ENCODE assay signal across 8 cellular contexts in the genomic region with DNA sequence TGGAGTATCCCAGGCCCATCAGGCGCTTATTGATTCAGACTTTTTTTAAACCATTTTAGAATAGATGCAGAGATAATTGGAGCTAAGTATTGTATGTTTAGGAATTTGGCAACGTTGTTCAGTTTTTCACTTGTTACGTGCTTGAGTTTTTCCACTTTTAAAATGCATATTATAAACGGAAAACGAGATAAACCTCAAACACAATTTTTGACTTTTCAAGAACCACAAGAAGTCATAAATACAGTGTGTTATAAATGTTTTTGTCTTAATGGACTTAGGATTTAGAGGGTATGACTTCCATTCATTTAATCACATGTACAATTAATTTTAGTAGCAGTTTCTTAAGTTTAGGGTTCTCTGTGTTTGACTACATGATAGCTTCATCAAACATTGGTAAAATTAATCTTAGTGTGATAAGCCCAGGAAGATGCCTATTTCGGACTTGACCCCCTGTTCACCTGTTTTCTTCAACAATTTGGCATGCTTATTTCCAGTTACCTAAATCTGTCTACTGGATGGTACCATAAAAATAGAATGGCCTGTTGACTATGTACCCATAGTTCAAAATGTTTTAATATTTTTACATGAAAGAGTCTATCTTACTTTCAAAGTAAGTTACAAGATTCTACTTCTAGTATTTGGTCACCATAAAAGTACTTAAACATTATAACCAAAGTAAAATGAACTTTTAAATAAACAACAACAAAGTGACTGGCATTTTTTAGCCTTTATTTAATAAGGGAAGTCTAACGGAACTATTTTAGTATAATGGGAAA. TPM values are rescaled to one million over a fixed set of nuclear protein-coding genes. Genes with fewer than 3 reads are reported as not detected.
DNase-seq lines count a peak whose midpoint lies in the region; ATAC-seq and TF ChIP-seq lines count a peak whose summit lies in the region.

No MANE protein-coding gene starts in this region.

- ATAC-seq in psoas muscle (no peak), GM21367 (IDR thresholded peaks at IDR 0.05; ENCODE audit: unreplicated experiment) (no peak), HG03439 (IDR thresholded peaks at IDR 0.05; ENCODE audit: unreplicated experiment) (no peak)

- H3K27me3 ChIP-seq in GM06990 (replicated peaks; ENCODE audit: control insufficient read depth, insufficient read depth, low read length) (no peaks in the 10 kb centered on the region), psoas muscle (ENCODE audit: insufficient read depth in 3 of 3, low read length in 2 of 3) (no peaks in the 10 kb centered on the region)

- H3K27ac ChIP-seq in VCaP (peak overlapping the region; percentile 97), psoas muscle (peak overlapping the region; percentile 95)

- no peaks in the 10 kb centered on the region for H3K9me3 ChIP-seq in psoas muscle

- DNase-seq in GM06990 (ENCODE audit: extremely low read depth, insufficient read length) = no peak
- DNase-seq in fibroblast of pulmonary artery (ENCODE audit: low read depth) = no peak
- DNase-seq in psoas muscle = no peak
- no peak for DNase-seq in RKO (ENCODE audit: low spot score)
- no peak for DNase-seq in DMS53 treated with DMSO at 0.1 percent for 48 hours (lab: John Stamatoyannopoulos, UW; ENCODE audit: unreplicated experiment)

- no peaks in the 10 kb centered on the region for H3K36me3 ChIP-seq in GM06990 (ENCODE audit: control insufficient read depth, insufficient read depth, low read length)
- H3K36me3 ChIP-seq in psoas muscle (ENCODE audit: insufficient read depth in 1 of 2, low read depth in 1 of 2) = no peaks in the 10 kb centered on the region

- intact Hi-C loops in psoas muscle (cut with DNase I) = loop anchor here (5.0 to 10.0 kb wide), 2 partner anchors 90 to 147 kb away; no protein-coding TSS in a partner anchor

- H3K4me1 ChIP-seq in psoas muscle = peaks cover 36% of the 10 kb centered on the region

- TF ChIP-seq CTCF in GM06990 (IDR thresholded peaks at IDR 0.05; ENCODE audit: insufficient read depth, low read length, poor library complexity, severe bottlenecking) (no peak), VCaP (conservative IDR thresholded peaks at IDR 0.05) (no peak), fibroblast of pulmonary artery (IDR thresholded peaks at IDR 0.05; ENCODE audit: low read length, missing control alignments) (no peak), psoas muscle (IDR thresholded peaks at IDR 0.05) (no peak)

- H3K4me3 ChIP-seq in GM06990 (replicated peaks; ENCODE audit: low read depth, low read length) (peak overlapping the region; percentile 90), fibroblast of pulmonary artery (replicated peaks; ENCODE audit: low read depth, low read length) (peak overlapping the region; percentile 72), psoas muscle (peak overlapping the region; percentile 82)

- WGBS in psoas muscle, 3 donors = 32 to 46% (median 38%) methylated on average over 7 of the region's 7 CpGs

RNA-seq across cellular contexts. Expression of gene ZC3H12C, which starts 1.3 kb away (rescaled TPM):
- total RNA-seq in psoas muscle = 10 to 100 TPM; 17.5 to 27.4 (median 20.7) TPM
- polyA plus RNA-seq in psoas muscle = 1 to 10 TPM; 2.3 to 10.0 (median 2.5) TPM
